ENCODE assay signal across 1 cellular context in genomic region chr10:21558984-21559383, GRCh38.
TF ChIP-seq lines count a peak whose summit lies in the region.

No MANE protein-coding gene starts in this region.

TF ChIP-seq in WTC11, 78 proteins besides CTCF, POLR2A, EP300 and RAD21:
- peak; percentile 65; the same call in 1 of the 2 replicates for TF ChIP-seq ZNF121 (CRISPR knock-in tag; IDR thresholded peaks at IDR 0.05)
